In genomic region chr13:51101636-51102218, GRCh38 we compare ENCODE assay signal across 24 cellular contexts. TPM values are rescaled to one million over a fixed set of nuclear protein-coding genes. Genes with fewer than 3 reads are reported as not detected.
DNase-seq lines count a peak whose midpoint lies in the region; TF ChIP-seq lines count a peak whose summit lies in the region.
"Had no signal": no experiment of that assay in that cellular context is flagged by ENCODE, and none has a peak within 500 bp of the region (broad histone marks: within the 10 kb centered on the region; RNA-seq: fewer than 3 reads in every experiment).

No MANE protein-coding gene starts in this region.

- intact Hi-C loops in left ventricle myocardium inferior (cut with micrococcal nuclease) (no loop called here), thyroid gland (cut with DNase I) (no loop called here)

- no peaks in the 10 kb centered on the region for H3K9me3 Mint-ChIP-seq in mesothelial cell of epicardium

- H3K9me3 ChIP-seq in left ventricle myocardium inferior (replicated peaks) (no peaks in the 10 kb centered on the region), thyroid gland (no peaks in the 10 kb centered on the region)
- H3K9me3 ChIP-seq: BE2C, MG63, Peyer's patch had no signal

- H3K36me3 Mint-ChIP-seq in mesothelial cell of epicardium = no peaks in the 10 kb centered on the region
- H3K36me3 Mint-ChIP-seq: CD14-positive monocyte had no signal

- H3K27ac ChIP-seq in left ventricle myocardium inferior (replicated peaks) (no peak overlapping the region), thyroid gland (no peak overlapping the region)
- H3K27ac ChIP-seq: Peyer's patch, SK-N-MC had no signal

- peak overlapping the region; percentile 57 for H3K27ac Mint-ChIP-seq in mesothelial cell of epicardium

- no peaks in the 10 kb centered on the region for H3K4me1 ChIP-seq in left ventricle myocardium inferior
- no peaks in the 10 kb centered on the region for H3K4me1 ChIP-seq in thyroid gland
- H3K4me1 ChIP-seq: BE2C, Peyer's patch had no signal

- TF ChIP-seq CTCF in mesothelial cell of epicardium (IDR thresholded peaks at IDR 0.05; ENCODE audit: unreplicated experiment) (no peak), left ventricle myocardium inferior (IDR thresholded peaks at IDR 0.05; ENCODE audit: borderline replicate concordance) (no peak), thyroid gland (IDR thresholded peaks at IDR 0.05) (no peak)

- no peak overlapping the region for H3K4me3 Mint-ChIP-seq in mesothelial cell of epicardium
- H3K4me3 Mint-ChIP-seq: CD14-positive monocyte had no signal

- DNase-seq in NCI-H82 (lab: John Stamatoyannopoulos, UW) (peak; percentile 25), NCI-H82 treated with DMSO at 0.1 percent for 48 hours (lab: John Stamatoyannopoulos, UW; ENCODE audit: unreplicated experiment) (no peak), NCI-H146 treated with DMSO at 0.1 percent for 48 hours (lab: John Stamatoyannopoulos, UW; ENCODE audit: unreplicated experiment) (peak; percentile 32), SK-N-DZ (ENCODE audit: low spot score) (peak; percentile 32), mesothelial cell of epicardium (ENCODE audit: low spot score in 2 of 2, unreplicated experiment in 2 of 2) (no peak), ureter (ENCODE audit: low spot score) (no peak), left ventricle myocardium inferior (no peak), thyroid gland (no peak)
- DNase-seq: 8988T, ACHN, BE2C, DMS153, DND-41, KBM-7, MG63, NCI-H187 treated with DMSO at 0.1 percent for 48 hours, NCI-H510A treated with DMSO at 0.1 percent for 48 hours, NCI-H748 treated with DMSO at 0.1 percent for 48 hours, OCI-M1, Peyer's patch, SHP77 treated with DMSO at 0.1 percent for 48 hours had no signal

- TF ChIP-seq POLR2A in thyroid gland (IDR thresholded peaks at IDR 0.05) = no peak

- WGBS in thyroid gland, 2 donors = 55 to 56% methylated on average over 5 of the region's 5 CpGs

- H3K4me3 ChIP-seq in left ventricle myocardium inferior (no peak overlapping the region), thyroid gland (replicated peaks in 1 of 3) (no peak overlapping the region)
- H3K4me3 ChIP-seq: MG63, Peyer's patch, SK-N-MC had no signal

- H3K4me1 Mint-ChIP-seq in mesothelial cell of epicardium = peaks cover 13% of the 10 kb centered on the region

- H3K27me3 Mint-ChIP-seq in mesothelial cell of epicardium (ENCODE audit: low read depth) = peaks cover 6% of the 10 kb centered on the region

- H3K36me3 ChIP-seq in left ventricle myocardium inferior (no peaks in the 10 kb centered on the region), thyroid gland (no peaks in the 10 kb centered on the region)
- H3K36me3 ChIP-seq: BE2C, MG63, Peyer's patch had no signal

- peaks cover 49% of the 10 kb centered on the region for H3K27me3 ChIP-seq in left ventricle myocardium inferior (ENCODE audit: low read depth)
- H3K27me3 ChIP-seq in thyroid gland = no peaks in the 10 kb centered on the region
- H3K27me3 ChIP-seq: BE2C, Peyer's patch had no signal

RNA-seq across cellular contexts. Expression of gene C13orf42, which starts 9.3 kb away (rescaled TPM):
- polyA plus RNA-seq in SK-N-DZ (2014; cell fraction: cytosol; rRNA removed) = not detected in 2 replicates
- 0.12 TPM in 1 of 2 replicates, not detected in the other for polyA plus RNA-seq in SK-N-DZ (2014; cell fraction: nucleus; rRNA removed)
- total RNA-seq in mesothelial cell of epicardium (not detected in 3 replicates), ureter (not detected), left ventricle myocardium inferior (not detected), thyroid gland (not detected)
- total RNA-seq: Peyer's patch; T-helper 1 cell treated with Interleukin-12 subunit alpha and Interleukin-12 subunit beta and Interleukin-4 antibody, amounts not matched to agents 30 ng/mL and 1 ng/mL, for 36 hours had no signal
- polyA plus RNA-seq: CD14-positive monocyte had no signal

Comparison
In these comparisons a context has a peak if more than half of its experiments do, and no peak if none do; other contexts are left out.
1. DNase-seq: peak in NCI-H82 (single experiment), NCI-H146 treated with DMSO at 0.1 percent for 48 hours (single experiment) and SK-N-DZ (single experiment); none in NCI-H82 treated with DMSO at 0.1 percent for 48 hours (single experiment), mesothelial cell of epicardium (0 of 2), ureter (single experiment), left ventricle myocardium inferior (single experiment) and thyroid gland (0 of 2).